15 cellular contexts compared by ENCODE assay signal in genomic region chr18:50614838-50615237, GRCh38. TPM values are rescaled to one million over a fixed set of nuclear protein-coding genes. Genes with fewer than 3 reads are reported as not detected.
DNase-seq lines count a peak whose midpoint lies in the region; ATAC-seq and TF ChIP-seq lines count a peak whose summit lies in the region.
"Had no signal": no experiment of that assay in that cellular context is flagged by ENCODE, and none has a peak within 500 bp of the region (broad histone marks: within the 10 kb centered on the region; RNA-seq: fewer than 3 reads in every experiment).

No MANE protein-coding gene starts in this region.

- H3K36me3 Mint-ChIP-seq in Calu3 (ENCODE audit: insufficient read depth, unreplicated experiment) (no peaks in the 10 kb centered on the region), endodermal cell (ENCODE audit: low read depth) (no peaks in the 10 kb centered on the region), immature natural killer cell (no peaks in the 10 kb centered on the region)

- peaks cover 84% of the 10 kb centered on the region for H3K27me3 Mint-ChIP-seq in Calu3 (ENCODE audit: unreplicated experiment)
- H3K27me3 Mint-ChIP-seq in endodermal cell (ENCODE audit: insufficient read depth) = peaks cover 6% of the 10 kb centered on the region
- peaks cover 1 to 9% (median 3%) of the 10 kb centered on the region in 3 donors for H3K27me3 Mint-ChIP-seq in immature natural killer cell (ENCODE audit: low read depth in 3 of 3)

- intact Hi-C loops in Calu3 (cut with micrococcal nuclease; ENCODE audit: unreplicated experiment) = no loop called here

- H3K4me3 Mint-ChIP-seq in Calu3 (ENCODE audit: low read depth, unreplicated experiment) (no peak overlapping the region), endodermal cell (no peak overlapping the region), immature natural killer cell (no peak overlapping the region)
- H3K4me3 Mint-ChIP-seq: activated CD4-positive, alpha-beta memory T cell treated with anti-CD3 and anti-CD28 coated beads, Interleukin-2, amount 10 ng/mL, durations not matched to agents 7 days and 5 days; T-helper 2 cell treated with Interferon-gamma antibody and Interleukin-4, amounts not matched to agents 5 μg/mL and 100 μg/mL, for 36 hours had no signal

- BruUV-seq in Calu3 (replicated peaks; lab: Mats Ljungman, UMichigan) = no TSS peak

- peaks cover 11% of the 10 kb centered on the region for H3K4me1 ChIP-seq in endodermal cell (ENCODE audit: control insufficient read depth, insufficient read depth, low read length)

- DNase-seq in Calu3 (peak; percentile 61), SK-MEL-5 (ENCODE audit: low read depth, low spot score) (peak; percentile 99), fibroblast of the aortic adventitia (ENCODE audit: low read depth) (peak; percentile 4), omental fat pad (ENCODE audit: low spot score) (no peak), endodermal cell (no peak), GF-D8 (lab: John Stamatoyannopoulos, UW) (no peak), immature natural killer cell (no peak)
- DNase-seq: activated CD4-positive, alpha-beta memory T cell treated with anti-CD3 and anti-CD28 coated beads, Interleukin-2, amount 10 ng/mL, durations not matched to agents 7 days and 5 days; activated gamma-delta T cell; DMS 273 treated with DMSO at 0.1 percent for 48 hours; stimulated activated CD4-positive, alpha-beta T cell treated with anti-CD3 and anti-CD28 coated beads, Interleukin-2, amount 100 ng/mL, for 24 hours had no signal

- no peak overlapping the region for H3K9ac ChIP-seq in endodermal cell (ENCODE audit: extremely low read depth, low read length, poor library complexity, severe bottlenecking)
- H3K9ac ChIP-seq: parathyroid adenoma had no signal

- no peaks in the 10 kb centered on the region for H3K27me3 ChIP-seq in endodermal cell (ENCODE audit: control insufficient read depth, insufficient read depth, low read length, poor library complexity, severe bottlenecking)

- H3K4me3 ChIP-seq in fibroblast of the aortic adventitia (ENCODE audit: low read depth, low read length) = no peak overlapping the region
- H3K4me3 ChIP-seq in endodermal cell (ENCODE audit: low read length) = no peak overlapping the region

- ATAC-seq in omental fat pad (ENCODE audit: low FRiP score) (peak; percentile 72), GM21390 (IDR thresholded peaks at IDR 0.05; ENCODE audit: unreplicated experiment) (no peak)

- in situ Hi-C loops in SK-MEL-5 (cut with HindIII; ENCODE audit: low pct_unique_long_range_greater_than_20kb, low sequenced_read_pairs) = no loop called here

- H3K4me1 Mint-ChIP-seq in Calu3 (ENCODE audit: low read depth, unreplicated experiment) (peaks cover 8% of the 10 kb centered on the region), endodermal cell (peaks cover 17% of the 10 kb centered on the region), immature natural killer cell (no peaks in the 10 kb centered on the region)
- H3K4me1 Mint-ChIP-seq: activated CD4-positive, alpha-beta memory T cell treated with anti-CD3 and anti-CD28 coated beads, Interleukin-2, amount 10 ng/mL, durations not matched to agents 7 days and 5 days had no signal

- H3K27ac ChIP-seq in endodermal cell (ENCODE audit: low read depth, low read length) = no peak overlapping the region
- H3K27ac ChIP-seq: parathyroid adenoma had no signal

- H3K36me3 ChIP-seq in endodermal cell (ENCODE audit: control insufficient read depth, insufficient read depth, low read length) = no peaks in the 10 kb centered on the region

- 96 to 100% methylated on average over 2 to 5 of the region's 5 CpGs for WGBS in endodermal cell (ENCODE audit: insufficient coverage in 1 of 2, insufficient read length in 1 of 2), 2 experiments

- H3K9me3 ChIP-seq in endodermal cell (ENCODE audit: control insufficient read depth, low read length) = peaks cover 10% of the 10 kb centered on the region

- H3K9me3 Mint-ChIP-seq in Calu3 (ENCODE audit: low read depth, unreplicated experiment) (no peaks in the 10 kb centered on the region), endodermal cell (peaks cover 14% of the 10 kb centered on the region), immature natural killer cell (peaks cover 0 to 5% (median 0%) of the 10 kb centered on the region in 6 donors)
- H3K9me3 Mint-ChIP-seq: activated CD4-positive, alpha-beta memory T cell treated with anti-CD3 and anti-CD28 coated beads, Interleukin-2, amount 10 ng/mL, durations not matched to agents 7 days and 5 days; T-helper 2 cell treated with Interferon-gamma antibody and Interleukin-4, amounts not matched to agents 5 μg/mL and 100 μg/mL, for 36 hours had no signal

- CTCF ChIA-PET in Calu3 (lab: Charles Lee) = no interaction called here

- H3K27ac Mint-ChIP-seq in Calu3 (ENCODE audit: unreplicated experiment) (no peak overlapping the region), endodermal cell (no peak overlapping the region), immature natural killer cell (no peak overlapping the region)
- H3K27ac Mint-ChIP-seq: activated CD4-positive, alpha-beta memory T cell treated with anti-CD3 and anti-CD28 coated beads, Interleukin-2, amount 10 ng/mL, durations not matched to agents 7 days and 5 days; T-helper 2 cell treated with Interferon-gamma antibody and Interleukin-4, amounts not matched to agents 5 μg/mL and 100 μg/mL, for 36 hours had no signal

- TF ChIP-seq CTCF in Calu3 (IDR thresholded peaks at IDR 0.05; ENCODE audit: unreplicated experiment) (no peak), fibroblast of the aortic adventitia (IDR thresholded peaks at IDR 0.05; ENCODE audit: insufficient read depth, low read length) (no peak), omental fat pad (IDR thresholded peaks at IDR 0.05) (no peak), endodermal cell (conservative IDR thresholded peaks at IDR 0.05) (no peak)

RNA-seq across cellular contexts. Expression of gene MAPK4, which starts 55.0 kb away (rescaled TPM):
- not detected in 2 replicates for total RNA-seq in Calu3 (2022)
- 55.8 and 62.4 TPM in 2 replicates for total RNA-seq in SK-MEL-5 (2014; rRNA removed; shearing (Covaris generic))
- polyA plus RNA-seq in SK-MEL-5 (2015; cell fraction: cytosol; rRNA removed) = 48.1 and 60.2 TPM in 2 replicates
- 29.1 and 30.1 TPM in 2 replicates for polyA plus RNA-seq in SK-MEL-5 (2015; cell fraction: nucleus; rRNA removed)
- under 0.01 TPM in 1 of 2 replicates, not detected in the other for total RNA-seq in fibroblast of the aortic adventitia (ENCODE audit: low replicate concordance)
- total RNA-seq in omental fat pad = under 1 TPM in 2 of 4 donors, not detected in 2; 0.12 to 0.28 TPM
- 1 to 10 TPM; 2.0 to 3.8 TPM for total RNA-seq in endodermal cell
- 6.3 TPM for polyA plus RNA-seq in endodermal cell (2013, experiment 1 of 2)
- polyA plus RNA-seq in endodermal cell (2013, experiment 2 of 2) = 5.8 TPM
- polyA plus RNA-seq in immature natural killer cell = not detected
- total RNA-seq: activated CD4-positive, alpha-beta memory T cell treated with anti-CD3 and anti-CD28 coated beads, Interleukin-2, amount 10 ng/mL, durations not matched to agents 7 days and 5 days; mononuclear cell had no signal

Comparison
In these comparisons a context has a peak if more than half of its experiments do, and no peak if none do; other contexts are left out.
1. DNase-seq: peak in Calu3 (single experiment), SK-MEL-5 (single experiment) and fibroblast of the aortic adventitia (single experiment); none in omental fat pad (single experiment), endodermal cell (single experiment), GF-D8 (single experiment) and immature natural killer cell (0 of 3).
2. RNA of gene MAPK4, which starts 55.0 kb away (total RNA-seq): 55.8 to 62.4 TPM in SK-MEL-5; 2.0 to 3.8 TPM in endodermal cell, 0.12 to 0.28 TPM in omental fat pad, not detected in Calu3 and under 0.01 TPM in fibroblast of the aortic adventitia; every median in the first group is over 10 times any median in the second.